ENCODE assay signal across 8 cellular contexts in the genomic region with DNA sequence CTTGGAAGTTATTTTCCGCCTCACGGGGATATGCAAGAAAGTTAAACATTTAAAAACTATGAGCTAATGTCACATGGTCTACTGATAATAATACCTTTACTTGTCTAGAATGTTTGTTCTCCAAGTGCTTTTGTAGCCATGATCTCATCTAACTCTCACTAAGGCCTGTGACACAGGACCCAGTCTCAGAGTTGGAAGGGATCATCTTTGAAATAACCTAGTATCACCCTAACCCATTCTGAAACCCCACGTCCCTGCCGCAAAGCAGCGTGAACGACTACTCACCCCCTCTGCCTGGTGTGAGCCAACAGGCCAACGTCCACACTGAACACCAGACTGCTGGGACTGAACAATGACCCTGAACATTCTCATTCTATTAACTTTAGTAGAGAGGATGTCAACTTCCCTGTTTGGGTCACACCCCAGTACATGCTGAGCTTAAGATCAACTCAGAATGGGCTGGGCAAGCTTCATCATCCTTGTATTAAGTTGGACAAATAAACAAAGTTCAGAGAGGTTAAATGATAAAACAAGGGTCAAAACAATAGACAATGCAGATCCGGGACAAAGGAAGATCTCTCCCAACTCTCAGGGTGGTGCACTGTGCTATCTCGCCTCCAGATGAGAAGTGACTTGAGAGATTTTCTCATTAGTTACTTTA. TPM values are rescaled to one million over a fixed set of nuclear protein-coding genes. Genes with fewer than 3 reads are reported as not detected.
DNase-seq lines count a peak whose midpoint lies in the region; ATAC-seq and TF ChIP-seq lines count a peak whose summit lies in the region.

No MANE protein-coding gene starts in this region.

- H3K9me3 ChIP-seq in duodenal mucosa (ENCODE audit: control insufficient read depth in 1 of 2, low read length in 2 of 2) (no peaks in the 10 kb centered on the region), mucosa of descending colon (no peaks in the 10 kb centered on the region)

- TF ChIP-seq CTCF in 22Rv1 (IDR thresholded peaks at IDR 0.05) (no peak), mucosa of descending colon (IDR thresholded peaks at IDR 0.05) (no peak)

- H3K27ac ChIP-seq in 22Rv1, result peak overlapping the region; percentile 90
- peak overlapping the region; percentile 92 for H3K27ac ChIP-seq in duodenal mucosa (ENCODE audit: low read depth, low read length)

- ATAC-seq in mucosa of descending colon, result peak; percentile 77
- ATAC-seq in GM21737 (IDR thresholded peaks at IDR 0.05; ENCODE audit: unreplicated experiment), result no peak
- ATAC-seq in GM18868 (IDR thresholded peaks at IDR 0.05; ENCODE audit: unreplicated experiment), result no peak

- H3K4me1 ChIP-seq in duodenal mucosa (ENCODE audit: control insufficient read depth in 1 of 2, insufficient read depth in 2 of 2, low read length in 2 of 2), result peaks cover 39 to 56% of the 10 kb centered on the region in 2 donors
- H3K4me1 ChIP-seq in mucosa of descending colon (ENCODE audit: low read depth), result peaks cover 31% of the 10 kb centered on the region

- intact Hi-C loops in mucosa of descending colon (cut with DNase I, micrococcal nuclease), result no loop called here

- H3K27me3 ChIP-seq in duodenal mucosa (ENCODE audit: control insufficient read depth in 1 of 2, insufficient read depth in 2 of 2, low read length in 2 of 2), result no peaks in the 10 kb centered on the region

- DNase-seq in LoVo (ENCODE audit: low spot score) (peak; percentile 80), mucosa of descending colon (peak; percentile 60 to 65 (median 61))
- no peak for DNase-seq in activated CD4-positive, CD25-positive, alpha-beta regulatory T cell (lab: John Stamatoyannopoulos, UW)
- no peak for DNase-seq in activated CD4-positive, alpha-beta T cell treated with anti-CD3 and anti-CD28 coated beads for 48 hours

- H3K36me3 ChIP-seq in duodenal mucosa (ENCODE audit: control insufficient read depth in 1 of 2, insufficient read depth in 2 of 2, low read length in 2 of 2) (peaks cover 3 to 12% of the 10 kb centered on the region in 2 donors), mucosa of descending colon (ENCODE audit: low read depth) (no peaks in the 10 kb centered on the region)

- peak overlapping the region; percentile 38 to 80 for H3K9ac ChIP-seq in duodenal mucosa (ENCODE audit: low read depth in 1 of 2, low read length in 2 of 2)

- peak overlapping the region; percentile 37 to 59 for H3K4me3 ChIP-seq in duodenal mucosa (ENCODE audit: low read depth in 1 of 2, low read length in 2 of 2)
- no peak overlapping the region for H3K4me3 ChIP-seq in mucosa of descending colon

RNA-seq across cellular contexts. Expression of a gene that starts 54.8 kb away (rescaled TPM):
- 100 to 1,000 TPM; 100 to 134 (median 116) TPM for total RNA-seq in mucosa of descending colon

Comparison
In these comparisons a context has a peak if more than half of its experiments do, and no peak if none do; other contexts are left out.
1. DNase-seq: peak in LoVo (single experiment) and mucosa of descending colon (3 of 3); none in activated CD4-positive, CD25-positive, alpha-beta regulatory T cell (0 of 4) and activated CD4-positive, alpha-beta T cell treated with anti-CD3 and anti-CD28 coated beads for 48 hours (single experiment).